Comparison of ENCODE assay signal across 8 cellular contexts in the genomic region with DNA sequence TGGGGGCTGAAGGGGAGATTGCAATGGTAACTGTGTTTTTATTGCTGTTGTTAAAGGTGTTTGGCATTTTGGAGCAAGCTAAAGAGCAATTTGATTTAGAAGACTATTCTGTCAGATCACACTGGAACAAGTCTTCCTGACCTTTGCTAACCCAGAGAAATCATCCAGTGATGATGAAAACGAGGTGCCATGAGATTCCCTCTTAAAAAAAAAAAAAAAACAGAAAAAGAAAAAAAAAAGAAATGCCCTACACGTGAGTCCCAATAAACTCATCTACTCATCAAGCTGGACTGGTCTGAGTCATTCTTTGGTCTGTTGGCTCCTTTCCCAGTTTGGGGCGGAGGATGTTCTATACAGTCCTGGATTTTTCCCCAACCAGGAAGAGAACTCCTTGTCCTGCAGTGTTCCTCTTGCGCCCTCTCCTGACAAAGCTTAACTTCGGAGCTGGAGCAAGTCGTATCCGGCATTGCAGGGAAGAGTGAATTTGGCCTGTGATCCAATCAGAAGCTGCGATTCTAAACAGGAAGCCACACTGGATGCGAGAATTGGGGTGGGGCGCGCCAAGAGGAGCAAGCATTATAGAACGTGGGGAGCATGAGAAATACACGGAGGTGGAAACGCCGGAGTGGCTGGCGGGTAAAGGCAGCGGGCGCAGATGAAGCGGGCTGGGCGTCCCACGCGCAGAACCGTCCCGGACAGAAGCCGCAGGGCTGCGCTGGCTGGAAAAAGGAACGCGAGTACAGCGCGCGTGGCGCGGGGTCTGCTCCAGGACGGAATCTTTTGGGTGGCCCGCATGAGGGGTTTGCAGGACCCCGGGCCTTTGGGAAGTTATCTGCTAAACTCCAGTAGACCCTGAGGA. TPM values are rescaled to one million over a fixed set of nuclear protein-coding genes. Genes with fewer than 3 reads are reported as not detected.
DNase-seq lines count a peak whose midpoint lies in the region; ATAC-seq and TF ChIP-seq lines count a peak whose summit lies in the region.

No MANE protein-coding gene starts in this region.

- in situ Hi-C loops in mammary epithelial cell (cut with MboI; ENCODE audit: low sequenced_read_pairs in 2 of 2) (no loop called here), gastrocnemius medialis (cut with MboI; ENCODE audit: low sequenced_read_pairs in 4 of 4) (no loop called here)

- ATAC-seq in HG02759 (IDR thresholded peaks at IDR 0.05; ENCODE audit: unreplicated experiment) (peak; percentile 63), gastrocnemius medialis (peak; percentile 99 to 100)

- CTCF ChIA-PET in mammary epithelial cell (lab: Charles Lee; ENCODE audit: low non-redundant PET), result interaction anchor here (0.6 to 1.4 kb wide), 6 partner anchors 22 to 509 kb away, joined by 3 to 53 read pairs (median 10); partner anchors contain the start of gene LYRM1

- DNase-seq in activated effector memory CD4-positive, alpha-beta T cell treated with anti-CD3 and anti-CD28 coated beads, Interleukin-2, amount 50 U/mL, for 16 hours, result peak; percentile 75
- no peak for DNase-seq in activated effector memory CD4-positive, alpha-beta T cell treated with Interleukin-2 at 50 U/mL for 16 hours
- DNase-seq in NCI-H128 (lab: John Stamatoyannopoulos, UW; ENCODE audit: unreplicated experiment), result peak; percentile 76
- DNase-seq in SKM-1 treated with dmso at 0.1 percent for 144 hours (lab: John Stamatoyannopoulos, UW; ENCODE audit: unreplicated experiment), result peak; percentile 93
- peak; percentile 100 for DNase-seq in mammary epithelial cell
- DNase-seq in gastrocnemius medialis, result peak; percentile 91 to 92

- H3K4me1 ChIP-seq in mammary epithelial cell (ENCODE audit: insufficient read depth, low read length), result peaks cover 13% of the 10 kb centered on the region
- no peaks in the 10 kb centered on the region for H3K4me1 ChIP-seq in gastrocnemius medialis

- H3K4me3 ChIP-seq in mammary epithelial cell (replicated peaks in 1 of 3; ENCODE audit: insufficient read depth in 1 of 3, low read depth in 2 of 3, low read length in 3 of 3) (peak overlapping the region; percentile 57 to 82 (median 68)), iPS-18c (ENCODE audit: insufficient read depth, low read depth, low read length) (peak overlapping the region; percentile 78), gastrocnemius medialis (peak overlapping the region; percentile 63 to 72 (median 66))

- dilution Hi-C loops in mammary epithelial cell (cut with HindIII; ENCODE audit: low sequenced_read_pairs), result loop anchor here (5.0 kb wide), 1 partner anchor 113 kb away; no protein-coding TSS in a partner anchor

- H4K20me1 ChIP-seq in mammary epithelial cell (ENCODE audit: insufficient read depth, low read length), result no peaks in the 10 kb centered on the region

- TF ChIP-seq CTCF in mammary epithelial cell (conservative IDR thresholded peaks at IDR 0.05 in 1 of 2, IDR thresholded peaks at IDR 0.05 in 1 of 2; ENCODE audit: extremely low read depth in 1 of 2, insufficient read depth in 1 of 2, low read depth in 1 of 2, low read length in 2 of 2), result peak; percentile 85 to 93
- peak; percentile 53 to 80 (median 72) for TF ChIP-seq CTCF in gastrocnemius medialis (IDR thresholded peaks at IDR 0.05 in 4 of 5, conservative IDR thresholded peaks at IDR 0.05 in 1 of 5)

- H3K9me3 ChIP-seq in mammary epithelial cell (replicated peaks; ENCODE audit: insufficient read depth, low read length) (no peaks in the 10 kb centered on the region), iPS-18c (ENCODE audit: control insufficient read depth, insufficient read depth, low read length) (no peaks in the 10 kb centered on the region), gastrocnemius medialis (no peaks in the 10 kb centered on the region)

- H3K27ac ChIP-seq in mammary epithelial cell (ENCODE audit: insufficient read depth, low read depth, low read length), result peak overlapping the region; percentile 98
- H3K27ac ChIP-seq in gastrocnemius medialis, result peak overlapping the region; percentile 48 to 70 (median 66)

- no peaks in the 10 kb centered on the region for H3K27me3 ChIP-seq in mammary epithelial cell (ENCODE audit: insufficient read depth, low read length)
- peaks cover 0 to 5% (median 0%) of the 10 kb centered on the region in 3 donors for H3K27me3 ChIP-seq in gastrocnemius medialis

- H3K4me2 ChIP-seq in mammary epithelial cell (ENCODE audit: insufficient read depth, low read depth, low read length), result peak overlapping the region; percentile 83

- BruUV-seq in mammary epithelial cell (replicated peaks; lab: Mats Ljungman, UMichigan), result no TSS peak

- peaks cover 46% of the 10 kb centered on the region for H3K79me2 ChIP-seq in mammary epithelial cell (ENCODE audit: insufficient read depth, low read length)

- peak overlapping the region; percentile 94 for H3K9ac ChIP-seq in mammary epithelial cell (ENCODE audit: insufficient read depth, low read length)

- peak overlapping the region; percentile 40 for H2AFZ ChIP-seq in mammary epithelial cell (ENCODE audit: low read depth, low read length)

- H3K36me3 ChIP-seq in mammary epithelial cell (ENCODE audit: insufficient read depth, low read length) (no peaks in the 10 kb centered on the region), gastrocnemius medialis (no peaks in the 10 kb centered on the region)

- WGBS in mammary epithelial cell (ENCODE audit: low coverage, missing lambda C conversion rate), result 2% methylated on average over 31 of the region's 36 CpGs

- TF ChIP-seq POLR2A in gastrocnemius medialis (IDR thresholded peaks at IDR 0.05), result peak; percentile 10 to 34

- intact Hi-C loops in mammary epithelial cell (cut with micrococcal nuclease) (loop anchor here (1.0 to 10.0 kb wide), 5 partner anchors 112 to 446 kb away; partner anchors contain the start of genes DCUN1D3, LDAF1 and LYRM1), gastrocnemius medialis (cut with DNase I; ENCODE audit: low total_unique reads) (loop anchor here (1.0 kb wide), 2 partner anchors 112 to 142 kb away; partner anchors contain the start of gene LDAF1)

RNA-seq across cellular contexts. Expression of gene CRYM, which starts 22.4 kb away (rescaled TPM):
- total RNA-seq in mammary epithelial cell (under 1 TPM; 0.17 to 0.54 TPM), gastrocnemius medialis (not detected)
- polyA plus RNA-seq in mammary epithelial cell, result 0.34 TPM
- polyA minus RNA-seq in mammary epithelial cell, result not detected
